In genomic region chr19:7535035-7535992, GRCh38 we compare ENCODE assay signal across 8 cellular contexts. TPM values are rescaled to one million over a fixed set of nuclear protein-coding genes. Genes with fewer than 3 reads are reported as not detected.
DNase-seq lines count a peak whose midpoint lies in the region; ATAC-seq lines count a peak whose summit lies in the region.

Gene PNPLA6, plus strand, starts transcription at chr19:7535717. Its CDS starts 72 bp downstream, at chr19:7535789.

- H3K36me3 Mint-ChIP-seq in activated T-helper 1 cell treated with anti-CD3 and anti-CD28 coated beads, Interleukin-12 subunit alpha, Interleukin-12 subunit beta, Interleukin-2, Interleukin-4 antibody, amounts not matched to agents 30 ng/mL and 10 ng/mL and 1 ng/mL, durations not matched to agents 14 hours and 24 hours and 36 hours (ENCODE audit: low read depth), result peaks cover 17% of the 10 kb centered on the region
- peaks cover 0 to 12% (median 4%) of the 10 kb centered on the region in 3 donors for H3K36me3 Mint-ChIP-seq in naive thymus-derived CD8-positive, alpha-beta T cell
- peaks cover 27 to 28% of the 10 kb centered on the region in 2 donors for H3K36me3 Mint-ChIP-seq in stimulated activated naive B cell treated with anti-CD40 and anti-IgM and Interleukin-4, amounts not matched to agents 10 μg/mL and 1 μg/mL and 100 μg/mL, for 72 hours

- ATAC-seq in GM21825 (IDR thresholded peaks at IDR 0.05; ENCODE audit: unreplicated experiment), result peak; percentile 52
- peak; percentile 78 to 81 for ATAC-seq in naive thymus-derived CD8-positive, alpha-beta T cell
- ATAC-seq in stimulated activated naive B cell treated with anti-CD40 and anti-IgM and Interleukin-4, amounts not matched to agents 10 μg/mL and 1 μg/mL and 100 μg/mL, for 72 hours (replicated peaks), result peak; percentile 76 to 81

- H3K27me3 Mint-ChIP-seq in activated T-helper 1 cell treated with anti-CD3 and anti-CD28 coated beads, Interleukin-12 subunit alpha, Interleukin-12 subunit beta, Interleukin-2, Interleukin-4 antibody, amounts not matched to agents 30 ng/mL and 10 ng/mL and 1 ng/mL, durations not matched to agents 14 hours and 24 hours and 36 hours (ENCODE audit: insufficient read depth), result no peaks in the 10 kb centered on the region
- H3K27me3 Mint-ChIP-seq in naive thymus-derived CD8-positive, alpha-beta T cell, result no peaks in the 10 kb centered on the region
- H3K27me3 Mint-ChIP-seq in stimulated activated naive B cell treated with anti-CD40 and anti-IgM and Interleukin-4, amounts not matched to agents 10 μg/mL and 1 μg/mL and 100 μg/mL, for 72 hours, result no peaks in the 10 kb centered on the region

- intact Hi-C loops in activated T-helper 1 cell treated with anti-CD3 and anti-CD28 coated beads, Interleukin-12 subunit alpha, Interleukin-12 subunit beta, Interleukin-2, Interleukin-4 antibody, amounts not matched to agents 30 ng/mL and 10 ng/mL and 1 ng/mL, durations not matched to agents 14 hours and 24 hours and 36 hours (cut with micrococcal nuclease), result loop anchor here (1.0 kb wide), 4 partner anchors 94 to 294 kb away; partner anchors contain the start of genes PET100, TRAPPC5 and XAB2

- peak within 1 kb of the TSS; percentile 95 for H3K4me3 Mint-ChIP-seq in activated T-helper 1 cell treated with anti-CD3 and anti-CD28 coated beads, Interleukin-12 subunit alpha, Interleukin-12 subunit beta, Interleukin-2, Interleukin-4 antibody, amounts not matched to agents 30 ng/mL and 10 ng/mL and 1 ng/mL, durations not matched to agents 14 hours and 24 hours and 36 hours
- H3K4me3 Mint-ChIP-seq in naive thymus-derived CD8-positive, alpha-beta T cell, result peak within 1 kb of the TSS; percentile 91 to 97 (median 94)
- peak within 1 kb of the TSS; percentile 98 to 99 for H3K4me3 Mint-ChIP-seq in stimulated activated naive B cell treated with anti-CD40 and anti-IgM and Interleukin-4, amounts not matched to agents 10 μg/mL and 1 μg/mL and 100 μg/mL, for 72 hours

- H3K4me1 Mint-ChIP-seq in activated T-helper 1 cell treated with anti-CD3 and anti-CD28 coated beads, Interleukin-12 subunit alpha, Interleukin-12 subunit beta, Interleukin-2, Interleukin-4 antibody, amounts not matched to agents 30 ng/mL and 10 ng/mL and 1 ng/mL, durations not matched to agents 14 hours and 24 hours and 36 hours (ENCODE audit: low read depth), result peaks cover 14% of the 10 kb centered on the region
- H3K4me1 Mint-ChIP-seq in naive thymus-derived CD8-positive, alpha-beta T cell, result peaks cover 14 to 30% (median 24%) of the 10 kb centered on the region in 4 donors
- H3K4me1 Mint-ChIP-seq in stimulated activated naive B cell treated with anti-CD40 and anti-IgM and Interleukin-4, amounts not matched to agents 10 μg/mL and 1 μg/mL and 100 μg/mL, for 72 hours, result peaks cover 17 to 34% of the 10 kb centered on the region in 2 donors

- DNase-seq in DMS79 treated with DMSO at 0.1 percent for 48 hours (lab: John Stamatoyannopoulos, UW), result peak; percentile 85
- DNase-seq in Kasumi-1 (lab: John Stamatoyannopoulos, UW), result peak; percentile 84 to 86
- peak; percentile 94 for DNase-seq in RKO (ENCODE audit: low spot score)
- peak; percentile 91 for DNase-seq in activated T-helper 1 cell treated with anti-CD3 and anti-CD28 coated beads, Interleukin-12 subunit alpha, Interleukin-12 subunit beta, Interleukin-2, Interleukin-4 antibody, amounts not matched to agents 30 ng/mL and 10 ng/mL and 1 ng/mL, durations not matched to agents 14 hours and 24 hours and 36 hours (ENCODE audit: low spot score)
- DNase-seq in fibroblast of gingiva (ENCODE audit: low read depth), result peak; percentile 92
- peak; percentile 84 to 97 (median 92) for DNase-seq in naive thymus-derived CD8-positive, alpha-beta T cell
- peak; percentile 93 for DNase-seq in stimulated activated naive B cell treated with anti-CD40 and anti-IgM and Interleukin-4, amounts not matched to agents 10 μg/mL and 1 μg/mL and 100 μg/mL, for 72 hours

- no peaks in the 10 kb centered on the region for H3K9me3 Mint-ChIP-seq in activated T-helper 1 cell treated with anti-CD3 and anti-CD28 coated beads, Interleukin-12 subunit alpha, Interleukin-12 subunit beta, Interleukin-2, Interleukin-4 antibody, amounts not matched to agents 30 ng/mL and 10 ng/mL and 1 ng/mL, durations not matched to agents 14 hours and 24 hours and 36 hours
- no peaks in the 10 kb centered on the region for H3K9me3 Mint-ChIP-seq in naive thymus-derived CD8-positive, alpha-beta T cell
- no peaks in the 10 kb centered on the region for H3K9me3 Mint-ChIP-seq in stimulated activated naive B cell treated with anti-CD40 and anti-IgM and Interleukin-4, amounts not matched to agents 10 μg/mL and 1 μg/mL and 100 μg/mL, for 72 hours

- POLR2A ChIA-PET in naive thymus-derived CD8-positive, alpha-beta T cell (lab: Charles Lee), result interaction anchor here (0.9 to 4.1 kb wide), 6 partner anchors 13 to 465 kb away, joined by 3 to 63 read pairs (median 4); partner anchors contain the start of genes MCOLN1, PET100, XAB2 and ZNF358

- peak within 1 kb of the TSS; percentile 92 for H3K27ac Mint-ChIP-seq in activated T-helper 1 cell treated with anti-CD3 and anti-CD28 coated beads, Interleukin-12 subunit alpha, Interleukin-12 subunit beta, Interleukin-2, Interleukin-4 antibody, amounts not matched to agents 30 ng/mL and 10 ng/mL and 1 ng/mL, durations not matched to agents 14 hours and 24 hours and 36 hours
- peak within 1 kb of the TSS; percentile 81 to 96 (median 94) for H3K27ac Mint-ChIP-seq in naive thymus-derived CD8-positive, alpha-beta T cell
- H3K27ac Mint-ChIP-seq in stimulated activated naive B cell treated with anti-CD40 and anti-IgM and Interleukin-4, amounts not matched to agents 10 μg/mL and 1 μg/mL and 100 μg/mL, for 72 hours, result peak within 1 kb of the TSS; percentile 98

RNA-seq across cellular contexts. Expression of gene PNPLA6, which starts in this region (rescaled TPM):
- total RNA-seq in activated T-helper 1 cell treated with anti-CD3 and anti-CD28 coated beads, Interleukin-12 subunit alpha, Interleukin-12 subunit beta, Interleukin-2, Interleukin-4 antibody, amounts not matched to agents 30 ng/mL and 10 ng/mL and 1 ng/mL, durations not matched to agents 14 hours and 24 hours and 36 hours, result 131 and 136 TPM in 2 replicates
- 100 to 1,000 TPM; 114 to 116 TPM for total RNA-seq in naive thymus-derived CD8-positive, alpha-beta T cell
- polyA plus RNA-seq in naive thymus-derived CD8-positive, alpha-beta T cell, result 10 to 100 TPM in 1 of 3 donors, 1 to 10 TPM in 2; 5.9 to 10.2 (median 7.0) TPM

Comparison
In these comparisons a context has a peak if more than half of its experiments do, and no peak if none do; other contexts are left out.
1. Peak in every context shown above with its lines: DNase-seq and ATAC-seq.